12 cellular contexts compared by ENCODE assay signal in genomic region chr11:9203715-9204311, GRCh38.
DNase-seq lines count a peak whose midpoint lies in the region; ATAC-seq, FAIRE-seq and TF ChIP-seq lines count a peak whose summit lies in the region.
"Had no signal": no experiment of that assay in that cellular context is flagged by ENCODE, and none has a peak within 500 bp of the region (broad histone marks: within the 10 kb centered on the region; RNA-seq: fewer than 3 reads in every experiment).

No MANE protein-coding gene starts in this region.

- H3K4me1 ChIP-seq in BE2C: no peaks in the 10 kb centered on the region
- H3K4me1 ChIP-seq in kidney (ENCODE audit: control insufficient read depth in 1 of 2, insufficient read depth in 1 of 2, low read depth in 1 of 2, low read length in 2 of 2): no peaks in the 10 kb centered on the region

- no peak overlapping the region for H3K9ac ChIP-seq in kidney (ENCODE audit: low read length in 2 of 2)

- no peak for DNase-seq in BE2C
- no peak for DNase-seq in GM12891 (ENCODE audit: insufficient read length, low spot score)
- DNase-seq in activated CD4-positive, alpha-beta T cell treated with anti-CD3 and anti-CD28 coated beads, Interleukin-2, amount 50 U/mL, for 1 hour: peak; percentile 8
- DNase-seq in kidney: no peak
- DNase-seq in SIG-M5 (lab: John Stamatoyannopoulos, UW): no peak
- DNase-seq: activated naive CD4-positive, alpha-beta T cell; NCI-H446 had no signal

- no peak for TF ChIP-seq POLR2A in GM12891 (IDR thresholded peaks at IDR 0.05; ENCODE audit: low read depth, low read length)

- H3K36me3 ChIP-seq in BE2C (peaks cover 7% of the 10 kb centered on the region; the same call in 1 of the 2 replicates), kidney (ENCODE audit: control insufficient read depth in 1 of 2, insufficient read depth in 2 of 2, low read length in 2 of 2) (peaks cover 4 to 7% of the 10 kb centered on the region in 2 donors)

- no peak overlapping the region for H3K27ac ChIP-seq in kidney (ENCODE audit: low read depth in 2 of 2, low read length in 2 of 2)

- H3K4me3 ChIP-seq in BE2C (ENCODE audit: low read depth, low read length) (no peak overlapping the region), kidney (ENCODE audit: low read length in 2 of 2) (no peak overlapping the region)

- H3K9me3 ChIP-seq in BE2C (no peaks in the 10 kb centered on the region), kidney (ENCODE audit: control insufficient read depth in 1 of 2, low read length in 2 of 2) (no peaks in the 10 kb centered on the region)

- no peak for ATAC-seq in GM21825 (IDR thresholded peaks at IDR 0.05; ENCODE audit: unreplicated experiment)
- ATAC-seq in HG02763 (IDR thresholded peaks at IDR 0.05; ENCODE audit: unreplicated experiment): no peak
- no peak for ATAC-seq in GM19324 (IDR thresholded peaks at IDR 0.05; ENCODE audit: low FRiP score, unreplicated experiment)
- ATAC-seq: left lobe of liver had no signal

- TF ChIP-seq CTCF in BE2C (IDR thresholded peaks at IDR 0.05; ENCODE audit: low read depth, low read length): peak; percentile 35
- peak; percentile 21 for TF ChIP-seq CTCF in kidney (IDR thresholded peaks at IDR 0.05; ENCODE audit: borderline replicate concordance, extremely low read depth, insufficient read depth)

- H3K27me3 ChIP-seq in BE2C: no peaks in the 10 kb centered on the region

- intact Hi-C loops in kidney (cut with DNase I): no loop called here

- FAIRE-seq in GM12891 (lab: Jason Lieb, UNC) (peak; percentile 91), kidney (lab: Jason Lieb, UNC) (no peak)
- FAIRE-seq: endometrium had no signal

TF ChIP-seq in GM12891, 5 proteins besides CTCF, POLR2A, EP300 and RAD21:
- TF ChIP-seq POLR2AphosphoS5 (IDR thresholded peaks at IDR 0.05; ENCODE audit: low read depth, low read length) (no peak), PAX5 (IDR thresholded peaks at IDR 0.05; ENCODE audit: insufficient read depth, low read length, severe bottlenecking) (no peak), POU2F2 (IDR thresholded peaks at IDR 0.05; ENCODE audit: low read depth, low read length) (no peak), TAF1 (IDR thresholded peaks at IDR 0.05; ENCODE audit: low read depth, low read length) (no peak), SPI1 (IDR thresholded peaks at IDR 0.05; ENCODE audit: low read depth, low read length) (no peak)
TF ChIP-seq in GM12891: peak in this region for 0.
